23 cellular contexts compared by ENCODE assay signal in genomic region chr13:20387006-20387405, GRCh38.
"Had no signal": no experiment of that assay in that cellular context is flagged by ENCODE, and none has a peak within 500 bp of the region (broad histone marks: within the 10 kb centered on the region; RNA-seq: fewer than 3 reads in every experiment).

No MANE protein-coding gene starts in this region.

- H3K4me2 ChIP-seq: hepatocyte had no signal

- H3K27ac ChIP-seq: hepatocyte, right lobe of liver, SK-N-MC, tibial artery, WERI-Rb-1 had no signal

- FAIRE-seq: endometrium, frontal cortex had no signal

- DNase-seq: activated CD4-positive, alpha-beta T cell treated with anti-CD3 and anti-CD28 coated beads, Interleukin-2, amount 50 U/mL, for 1 hour; activated CD4-positive, CD25-positive, alpha-beta regulatory T cell treated with anti-CD3 and anti-CD28 coated beads, Interleukin-2, amount 50 U/mL, for 72 hours; amygdala; effector CD4-positive, alpha-beta T cell; erythroblast; glutamatergic neuron; immature natural killer cell; left lung; naive thymus-derived CD8-positive, alpha-beta T cell; nucleus accumbens; right lobe of liver; stimulated activated CD4-positive, alpha-beta T cell treated with anti-CD3 and anti-CD28 coated beads, Interleukin-1b, Interleukin-23, amount 100 ng/mL, for 48 hours; tibial artery; WERI-Rb-1 had no signal

- H3K36me3 ChIP-seq: left lung, right lobe of liver, tibial artery, WERI-Rb-1 had no signal

- H3K4me3 Mint-ChIP-seq: activated T-helper 17 cell treated with anti-CD3 and anti-CD28 coated beads, Interleukin-2, amount 50 U/mL, for 72 hours; dendritic cell treated with granulocyte-macrophage colony-stimulating factor and Interleukin-4, amounts not matched to agents 40 ng/mL and 50 ng/mL, for 4 days; immature natural killer cell; naive thymus-derived CD8-positive, alpha-beta T cell; stimulated activated naive CD8-positive, alpha-beta T cell treated with anti-CD3 and anti-CD28 coated beads, Interleukin-15, Interleukin-2, amounts not matched to agents 100 ng/mL and 50 ng/mL, for 24 hours had no signal

- H3K9me3 Mint-ChIP-seq: activated T-helper 17 cell treated with anti-CD3 and anti-CD28 coated beads, Interleukin-2, amount 50 U/mL, for 72 hours; dendritic cell treated with granulocyte-macrophage colony-stimulating factor and Interleukin-4, amounts not matched to agents 40 ng/mL and 50 ng/mL, for 4 days; immature natural killer cell; naive thymus-derived CD8-positive, alpha-beta T cell; stimulated activated naive CD8-positive, alpha-beta T cell treated with anti-CD3 and anti-CD28 coated beads, Interleukin-15, Interleukin-2, amounts not matched to agents 100 ng/mL and 50 ng/mL, for 24 hours had no signal

- H3K4me1 ChIP-seq: left lung, right lobe of liver had no signal

- H3K27me3 Mint-ChIP-seq: activated T-helper 17 cell treated with anti-CD3 and anti-CD28 coated beads, Interleukin-2, amount 50 U/mL, for 72 hours; naive thymus-derived CD8-positive, alpha-beta T cell; stimulated activated naive CD8-positive, alpha-beta T cell treated with anti-CD3 and anti-CD28 coated beads, Interleukin-15, Interleukin-2, amounts not matched to agents 100 ng/mL and 50 ng/mL, for 24 hours had no signal

- H3K9me3 ChIP-seq: right lobe of liver, tibial artery had no signal

- H3K27ac Mint-ChIP-seq: activated T-helper 17 cell treated with anti-CD3 and anti-CD28 coated beads, Interleukin-2, amount 50 U/mL, for 72 hours; stimulated activated naive CD8-positive, alpha-beta T cell treated with anti-CD3 and anti-CD28 coated beads, Interleukin-15, Interleukin-2, amounts not matched to agents 100 ng/mL and 50 ng/mL, for 24 hours had no signal

- H2AFZ ChIP-seq: hepatocyte had no signal

- H3K4me3 ChIP-seq: hepatocyte, left lung, lung, right lobe of liver, SK-N-MC, skin epidermis, tibial artery had no signal

- H3K79me2 ChIP-seq: hepatocyte had no signal

- H3K27me3 ChIP-seq: hepatocyte, left lung, right lobe of liver, tibial artery had no signal

- H3K36me3 Mint-ChIP-seq: immature natural killer cell; naive thymus-derived CD8-positive, alpha-beta T cell had no signal
